Comparison of ENCODE assay signal across 1 cellular context in genomic region chr15:62849316-62850129, GRCh38.
TF ChIP-seq lines count a peak whose summit lies in the region.

No MANE protein-coding gene starts in this region.

TF ChIP-seq in IMR-90, 13 proteins besides CTCF, POLR2A, EP300 and RAD21:
- TF ChIP-seq NFE2L2 (IDR thresholded peaks at IDR 0.05; ENCODE audit: low read depth, low read length) (no peak), FOS (IDR thresholded peaks at IDR 0.05; ENCODE audit: low read depth, low read length) (no peak), BHLHE40 (IDR thresholded peaks at IDR 0.05; ENCODE audit: low read depth, low read length) (no peak), RCOR1 (IDR thresholded peaks at IDR 0.05; ENCODE audit: insufficient replicate concordance, low read length) (no peak), MAFK (IDR thresholded peaks at IDR 0.05; ENCODE audit: low read depth, low read length) (no peak), ELK1 (IDR thresholded peaks at IDR 0.05; ENCODE audit: borderline replicate concordance, low read depth, low read length) (no peak), RFX5 (IDR thresholded peaks at IDR 0.05; ENCODE audit: low read depth, low read length) (no peak), MAZ (IDR thresholded peaks at IDR 0.05; ENCODE audit: borderline replicate concordance, low read depth, low read length) (no peak), MXI1 (IDR thresholded peaks at IDR 0.05; ENCODE audit: borderline replicate concordance, low read depth, low read length) (no peak), CEBPB (IDR thresholded peaks at IDR 0.05; ENCODE audit: low read depth, low read length) (no peak), SMC3 (IDR thresholded peaks at IDR 0.05; ENCODE audit: low read depth, low read length) (no peak), CHD1 (IDR thresholded peaks at IDR 0.05; ENCODE audit: low read depth, low read length) (no peak)
- TF ChIP-seq, protein P1, sequence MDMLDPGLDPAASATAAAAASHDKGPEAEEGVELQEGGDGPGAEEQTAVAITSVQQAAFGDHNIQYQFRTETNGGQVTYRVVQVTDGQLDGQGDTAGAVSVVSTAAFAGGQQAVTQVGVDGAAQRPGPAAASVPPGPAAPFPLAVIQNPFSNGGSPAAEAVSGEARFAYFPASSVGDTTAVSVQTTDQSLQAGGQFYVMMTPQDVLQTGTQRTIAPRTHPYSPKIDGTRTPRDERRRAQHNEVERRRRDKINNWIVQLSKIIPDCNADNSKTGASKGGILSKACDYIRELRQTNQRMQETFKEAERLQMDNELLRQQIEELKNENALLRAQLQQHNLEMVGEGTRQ (IDR thresholded peaks at IDR 0.05; ENCODE audit: low read depth, low read length) = no peak
